Comparison of ENCODE assay signal across 9 cellular contexts in genomic region chr2:74204436-74204835, GRCh38. TPM values are rescaled to one million over a fixed set of nuclear protein-coding genes. Genes with fewer than 3 reads are reported as not detected.
DNase-seq lines count a peak whose midpoint lies in the region; ATAC-seq and TF ChIP-seq lines count a peak whose summit lies in the region.
"Had no signal": no experiment of that assay in that cellular context is flagged by ENCODE, and none has a peak within 500 bp of the region (broad histone marks: within the 10 kb centered on the region; RNA-seq: fewer than 3 reads in every experiment).

No MANE protein-coding gene starts in this region.

- H3K9ac ChIP-seq in endodermal cell (ENCODE audit: extremely low read depth, low read length, poor library complexity, severe bottlenecking): no peak overlapping the region

- TF ChIP-seq CTCF in endodermal cell (conservative IDR thresholded peaks at IDR 0.05) (no peak), transverse colon (IDR thresholded peaks at IDR 0.05) (no peak)

- H3K4me1 ChIP-seq in endodermal cell (ENCODE audit: control insufficient read depth, insufficient read depth, low read length) (no peaks in the 10 kb centered on the region), transverse colon (peaks cover 9 to 53% (median 36%) of the 10 kb centered on the region in 4 donors)

- H3K4me3 ChIP-seq in endodermal cell (ENCODE audit: low read length) (no peak overlapping the region), transverse colon (no peak overlapping the region)

- no peak for TF ChIP-seq POLR2A in transverse colon (IDR thresholded peaks at IDR 0.05)

- no peaks in the 10 kb centered on the region for H3K9me3 Mint-ChIP-seq in activated naive CD4-positive, alpha-beta T cell treated with anti-CD3 and anti-CD28 coated beads, Interleukin-2, amount 50 U/mL, for 24 hours
- H3K9me3 Mint-ChIP-seq in T-cell: no peaks in the 10 kb centered on the region
- H3K9me3 Mint-ChIP-seq in endodermal cell: no peaks in the 10 kb centered on the region
- H3K9me3 Mint-ChIP-seq: nephron had no signal

- no peak for ATAC-seq in T-cell (replicated peaks in 1 of 4)
- ATAC-seq in GM18861 (IDR thresholded peaks at IDR 0.05; ENCODE audit: unreplicated experiment): no peak

- peaks cover 47% of the 10 kb centered on the region for H3K36me3 Mint-ChIP-seq in activated naive CD4-positive, alpha-beta T cell treated with anti-CD3 and anti-CD28 coated beads, Interleukin-2, amount 50 U/mL, for 24 hours
- peaks cover 11% of the 10 kb centered on the region for H3K36me3 Mint-ChIP-seq in T-cell
- H3K36me3 Mint-ChIP-seq in endodermal cell (ENCODE audit: low read depth): peaks cover 33% of the 10 kb centered on the region

- no peak for TF ChIP-seq EP300 in transverse colon (IDR thresholded peaks at IDR 0.05; ENCODE audit: low read depth)

- in situ Hi-C loops in transverse colon (cut with MboI; ENCODE audit: low pct_ligation_motif_present in 1 of 4, low pct_unique_long_range_greater_than_20kb in 1 of 4, low sequenced_read_pairs in 3 of 4): no loop called here

- peaks cover 67% of the 10 kb centered on the region for H3K4me1 Mint-ChIP-seq in activated naive CD4-positive, alpha-beta T cell treated with anti-CD3 and anti-CD28 coated beads, Interleukin-2, amount 50 U/mL, for 24 hours
- peaks cover 48 to 64% (median 60%) of the 10 kb centered on the region in 3 donors for H3K4me1 Mint-ChIP-seq in T-cell
- peaks cover 26% of the 10 kb centered on the region for H3K4me1 Mint-ChIP-seq in endodermal cell

- H3K27me3 Mint-ChIP-seq in activated naive CD4-positive, alpha-beta T cell treated with anti-CD3 and anti-CD28 coated beads, Interleukin-2, amount 50 U/mL, for 24 hours: no peaks in the 10 kb centered on the region
- H3K27me3 Mint-ChIP-seq in T-cell: no peaks in the 10 kb centered on the region
- no peaks in the 10 kb centered on the region for H3K27me3 Mint-ChIP-seq in endodermal cell (ENCODE audit: insufficient read depth)

- no peak overlapping the region for H3K27ac ChIP-seq in endodermal cell (ENCODE audit: low read depth, low read length)
- H3K27ac ChIP-seq in transverse colon: peak overlapping the region; percentile 63 to 83 (median 82)

- no peaks in the 10 kb centered on the region for H3K9me3 ChIP-seq in endodermal cell (ENCODE audit: control insufficient read depth, low read length)
- no peaks in the 10 kb centered on the region for H3K9me3 ChIP-seq in transverse colon

- CTCF ChIA-PET in T-cell (lab: Charles Lee): no interaction called here

- H3K36me3 ChIP-seq in endodermal cell (ENCODE audit: control insufficient read depth, insufficient read depth, low read length) (peaks cover 74% of the 10 kb centered on the region), transverse colon (peaks cover 0 to 9% (median 4%) of the 10 kb centered on the region in 4 donors)

- no peaks in the 10 kb centered on the region for H3K27me3 ChIP-seq in endodermal cell (ENCODE audit: control insufficient read depth, insufficient read depth, low read length, poor library complexity, severe bottlenecking)
- H3K27me3 ChIP-seq in transverse colon: no peaks in the 10 kb centered on the region

- intact Hi-C loops in transverse colon (cut with DNase I; ENCODE audit: low total_unique reads): no loop called here
- intact Hi-C loops in posterior vena cava (cut with DNase I): no loop called here

- 94 to 100% methylated on average over 2 to 3 of the region's 3 CpGs for WGBS in endodermal cell (ENCODE audit: insufficient coverage in 1 of 2, insufficient read length in 1 of 2), 2 experiments
- 98 to 100% methylated on average over 3 of the region's 3 CpGs for WGBS in transverse colon (ENCODE audit: low coverage in 1 of 2), 2 donors

- no peak overlapping the region for H3K27ac Mint-ChIP-seq in activated naive CD4-positive, alpha-beta T cell treated with anti-CD3 and anti-CD28 coated beads, Interleukin-2, amount 50 U/mL, for 24 hours
- H3K27ac Mint-ChIP-seq in T-cell (peak overlapping the region; percentile 34 to 97), endodermal cell (no peak overlapping the region)
- H3K27ac Mint-ChIP-seq: nephron had no signal

- H3K4me3 Mint-ChIP-seq in activated naive CD4-positive, alpha-beta T cell treated with anti-CD3 and anti-CD28 coated beads, Interleukin-2, amount 50 U/mL, for 24 hours: peak overlapping the region; percentile 84
- H3K4me3 Mint-ChIP-seq in T-cell: peak overlapping the region in 1 of 3 donors; percentile 73
- no peak overlapping the region for H3K4me3 Mint-ChIP-seq in endodermal cell
- H3K4me3 Mint-ChIP-seq: nephron had no signal

- DNase-seq in activated naive CD4-positive, alpha-beta T cell treated with anti-CD3 and anti-CD28 coated beads, Interleukin-2, amount 50 U/mL, for 16 hours: no peak
- no peak for DNase-seq in T-cell
- peak; percentile 48 for DNase-seq in endodermal cell
- no peak for DNase-seq in transverse colon
- no peak for DNase-seq in posterior vena cava (ENCODE audit: low spot score)
- DNase-seq in SIG-M5 (lab: John Stamatoyannopoulos, UW): no peak

- POLR2A ChIA-PET in T-cell (lab: Charles Lee): interaction anchor here (0.5 to 0.9 kb wide), 2 partner anchors 14 to 25 kb away, joined by 4 read pairs; no protein-coding TSS in a partner anchor

RNA-seq across cellular contexts. Expression of gene MTHFD2, which starts 6.0 kb away (rescaled TPM):
- total RNA-seq in T-cell (10 to 100 TPM; 26.3 to 59.3 (median 47.9) TPM), endodermal cell (10 to 100 TPM; 77.4 to 84.5 TPM), transverse colon (100 to 1,000 TPM in 1 of 4 donors, 10 to 100 TPM in 2, 1 to 10 TPM in 1; 2.2 to 220 (median 17.8) TPM), posterior vena cava (100 to 1,000 TPM in 1 of 2 donors, 10 to 100 TPM in 1; 83.7 to 101 TPM)
- polyA plus RNA-seq in endodermal cell (2013, experiment 1 of 2): 104 TPM
- 72.4 TPM for polyA plus RNA-seq in endodermal cell (2013, experiment 2 of 2)

RNA-seq across cellular contexts. Expression of gene MOB1A, which starts 25.8 kb away (rescaled TPM):
- total RNA-seq in T-cell: 100 to 1,000 TPM; 131 to 156 (median 138) TPM
- 100 to 1,000 TPM in 1 of 2 donors, 10 to 100 TPM in 1; 92.3 to 125 TPM for total RNA-seq in endodermal cell
- polyA plus RNA-seq in endodermal cell (2013, experiment 1 of 2): 73.3 TPM
- polyA plus RNA-seq in endodermal cell (2013, experiment 2 of 2): 70.5 TPM
- total RNA-seq in transverse colon: 10 to 100 TPM; 43.0 to 91.9 (median 68.8) TPM
- total RNA-seq in posterior vena cava: 100 to 1,000 TPM; 101 to 119 TPM

RNA-seq across cellular contexts. Expression of gene BOLA3, which starts 56.7 kb away (rescaled TPM):
- 10 to 100 TPM; 13.7 to 16.0 (median 15.5) TPM for total RNA-seq in T-cell
- total RNA-seq in endodermal cell: 10 to 100 TPM; 42.5 to 43.2 TPM
- polyA plus RNA-seq in endodermal cell (2013, experiment 1 of 2): 60.6 TPM
- polyA plus RNA-seq in endodermal cell (2013, experiment 2 of 2): 62.9 TPM
- 10 to 100 TPM in 2 of 4 donors, 1 to 10 TPM in 1, not detected in 1; 3.0 to 51.5 (median 44.0) TPM for total RNA-seq in transverse colon
- 10 to 100 TPM; 20.9 to 29.5 TPM for total RNA-seq in posterior vena cava

Comparison
In these comparisons a context has a peak if more than half of its experiments do, and no peak if none do; other contexts are left out.
1. H3K27ac Mint-ChIP-seq: peak in T-cell (2 of 2); none in activated naive CD4-positive, alpha-beta T cell treated with anti-CD3 and anti-CD28 coated beads, Interleukin-2, amount 50 U/mL, for 24 hours (single experiment) and endodermal cell (single experiment).